1 cellular context compared by ENCODE assay signal in the genomic region with DNA sequence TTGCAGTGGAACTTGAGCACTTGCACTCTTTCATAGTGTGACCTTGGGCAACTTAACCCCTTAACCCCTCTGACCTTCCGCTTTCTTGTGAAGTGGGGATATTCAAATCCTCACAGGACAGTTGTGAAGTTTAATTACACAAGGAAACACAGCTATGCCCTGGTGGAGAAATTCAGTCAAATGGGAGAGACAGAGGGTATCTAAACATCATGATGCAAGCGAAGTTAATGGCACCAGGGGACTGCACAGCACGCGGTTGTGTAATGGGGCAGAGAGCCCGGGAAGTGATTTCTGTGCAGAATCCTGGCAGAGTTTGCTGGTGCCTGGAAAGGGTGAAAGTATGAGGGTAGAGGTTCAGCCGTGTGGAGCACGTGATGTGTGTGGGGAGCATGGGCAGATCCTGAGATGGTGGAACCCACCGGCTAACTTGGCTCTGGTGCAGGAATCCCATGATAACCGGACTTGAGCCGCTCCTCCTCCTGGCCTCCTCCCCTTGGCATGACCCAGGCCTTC.
TF ChIP-seq lines count a peak whose summit lies in the region.

No MANE protein-coding gene starts in this region.

TF ChIP-seq in liver, 16 proteins besides CTCF, POLR2A, EP300 and RAD21:
- TF ChIP-seq, protein P1, sequence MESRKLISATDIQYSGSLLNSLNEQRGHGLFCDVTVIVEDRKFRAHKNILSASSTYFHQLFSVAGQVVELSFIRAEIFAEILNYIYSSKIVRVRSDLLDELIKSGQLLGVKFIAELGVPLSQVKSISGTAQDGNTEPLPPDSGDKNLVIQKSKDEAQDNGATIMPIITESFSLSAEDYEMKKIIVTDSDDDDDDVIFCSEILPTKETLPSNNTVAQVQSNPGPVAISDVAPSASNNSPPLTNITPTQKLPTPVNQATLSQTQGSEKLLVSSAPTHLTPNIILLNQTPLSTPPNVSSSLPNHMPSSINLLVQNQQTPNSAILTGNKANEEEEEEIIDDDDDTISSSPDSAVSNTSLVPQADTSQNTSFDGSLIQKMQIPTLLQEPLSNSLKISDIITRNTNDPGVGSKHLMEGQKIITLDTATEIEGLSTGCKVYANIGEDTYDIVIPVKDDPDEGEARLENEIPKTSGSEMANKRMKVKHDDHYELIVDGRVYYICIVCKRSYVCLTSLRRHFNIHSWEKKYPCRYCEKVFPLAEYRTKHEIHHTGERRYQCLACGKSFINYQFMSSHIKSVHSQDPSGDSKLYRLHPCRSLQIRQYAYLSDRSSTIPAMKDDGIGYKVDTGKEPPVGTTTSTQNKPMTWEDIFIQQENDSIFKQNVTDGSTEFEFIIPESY (IDR thresholded peaks at IDR 0.05) = peak; percentile 87
- TF ChIP-seq JUND (IDR thresholded peaks at IDR 0.05) (peak; percentile 66 to 77), RXRA (IDR thresholded peaks at IDR 0.05) (peak; percentile 74 to 94), HNF4A (conservative IDR thresholded peaks at IDR 0.05) (peak; percentile 76 to 88), FOXA1 (IDR thresholded peaks at IDR 0.05) (peak; percentile 77), SP1 (IDR thresholded peaks at IDR 0.05) (peak; percentile 67), NR2F2 (IDR thresholded peaks at IDR 0.05) (peak; percentile 90), EGR1 (IDR thresholded peaks at IDR 0.05; ENCODE audit: low read depth in 2 of 2) (peak in 1 of 2 donors; percentile 77), YY1 (IDR thresholded peaks at IDR 0.05) (peak; percentile 95), FOXA2 (IDR thresholded peaks at IDR 0.05) (no peak), GABPA (IDR thresholded peaks at IDR 0.05 in 1 of 2, conservative IDR thresholded peaks at IDR 0.05 in 1 of 2) (peak in 1 of 2 donors; percentile 36), TAF1 (conservative IDR thresholded peaks at IDR 0.05) (no peak), HNF4G (IDR thresholded peaks at IDR 0.05) (peak; percentile 18)
- TF ChIP-seq, protein P2, sequence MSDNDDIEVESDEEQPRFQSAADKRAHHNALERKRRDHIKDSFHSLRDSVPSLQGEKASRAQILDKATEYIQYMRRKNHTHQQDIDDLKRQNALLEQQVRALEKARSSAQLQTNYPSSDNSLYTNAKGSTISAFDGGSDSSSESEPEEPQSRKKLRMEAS (IDR thresholded peaks at IDR 0.05) = peak; percentile 97
- TF ChIP-seq, protein P3, sequence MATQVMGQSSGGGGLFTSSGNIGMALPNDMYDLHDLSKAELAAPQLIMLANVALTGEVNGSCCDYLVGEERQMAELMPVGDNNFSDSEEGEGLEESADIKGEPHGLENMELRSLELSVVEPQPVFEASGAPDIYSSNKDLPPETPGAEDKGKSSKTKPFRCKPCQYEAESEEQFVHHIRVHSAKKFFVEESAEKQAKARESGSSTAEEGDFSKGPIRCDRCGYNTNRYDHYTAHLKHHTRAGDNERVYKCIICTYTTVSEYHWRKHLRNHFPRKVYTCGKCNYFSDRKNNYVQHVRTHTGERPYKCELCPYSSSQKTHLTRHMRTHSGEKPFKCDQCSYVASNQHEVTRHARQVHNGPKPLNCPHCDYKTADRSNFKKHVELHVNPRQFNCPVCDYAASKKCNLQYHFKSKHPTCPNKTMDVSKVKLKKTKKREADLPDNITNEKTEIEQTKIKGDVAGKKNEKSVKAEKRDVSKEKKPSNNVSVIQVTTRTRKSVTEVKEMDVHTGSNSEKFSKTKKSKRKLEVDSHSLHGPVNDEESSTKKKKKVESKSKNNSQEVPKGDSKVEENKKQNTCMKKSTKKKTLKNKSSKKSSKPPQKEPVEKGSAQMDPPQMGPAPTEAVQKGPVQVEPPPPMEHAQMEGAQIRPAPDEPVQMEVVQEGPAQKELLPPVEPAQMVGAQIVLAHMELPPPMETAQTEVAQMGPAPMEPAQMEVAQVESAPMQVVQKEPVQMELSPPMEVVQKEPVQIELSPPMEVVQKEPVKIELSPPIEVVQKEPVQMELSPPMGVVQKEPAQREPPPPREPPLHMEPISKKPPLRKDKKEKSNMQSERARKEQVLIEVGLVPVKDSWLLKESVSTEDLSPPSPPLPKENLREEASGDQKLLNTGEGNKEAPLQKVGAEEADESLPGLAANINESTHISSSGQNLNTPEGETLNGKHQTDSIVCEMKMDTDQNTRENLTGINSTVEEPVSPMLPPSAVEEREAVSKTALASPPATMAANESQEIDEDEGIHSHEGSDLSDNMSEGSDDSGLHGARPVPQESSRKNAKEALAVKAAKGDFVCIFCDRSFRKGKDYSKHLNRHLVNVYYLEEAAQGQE (IDR thresholded peaks at IDR 0.05) = peak; percentile 87
- TF ChIP-seq, protein P4, sequence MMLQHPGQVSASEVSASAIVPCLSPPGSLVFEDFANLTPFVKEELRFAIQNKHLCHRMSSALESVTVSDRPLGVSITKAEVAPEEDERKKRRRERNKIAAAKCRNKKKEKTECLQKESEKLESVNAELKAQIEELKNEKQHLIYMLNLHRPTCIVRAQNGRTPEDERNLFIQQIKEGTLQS (IDR thresholded peaks at IDR 0.05) = peak; percentile 94
TF ChIP-seq in liver: peak in this region for 14.
